In genomic region chr10:67884842-67885680, GRCh38 we compare ENCODE assay signal across 1 cellular context.
TF ChIP-seq lines count a peak whose summit lies in the region.

No MANE protein-coding gene starts in this region.

TF ChIP-seq in WTC11, 78 proteins besides CTCF, POLR2A, EP300 and RAD21 (continued from another document):
- 0 out of 2 replicates have a peak, but pooled peaks have one; percentile 13 for TF ChIP-seq FOXP4 (CRISPR knock-in tag; IDR thresholded peaks at IDR 0.05)
- TF ChIP-seq, protein P1, sequence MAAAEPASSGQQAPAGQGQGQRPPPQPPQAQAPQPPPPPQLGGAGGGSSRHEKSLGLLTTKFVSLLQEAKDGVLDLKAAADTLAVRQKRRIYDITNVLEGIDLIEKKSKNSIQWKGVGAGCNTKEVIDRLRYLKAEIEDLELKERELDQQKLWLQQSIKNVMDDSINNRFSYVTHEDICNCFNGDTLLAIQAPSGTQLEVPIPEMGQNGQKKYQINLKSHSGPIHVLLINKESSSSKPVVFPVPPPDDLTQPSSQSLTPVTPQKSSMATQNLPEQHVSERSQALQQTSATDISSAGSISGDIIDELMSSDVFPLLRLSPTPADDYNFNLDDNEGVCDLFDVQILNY (CRISPR knock-in tag; IDR thresholded peaks at IDR 0.05) = no peak
- no peak for TF ChIP-seq FOXJ3 (CRISPR knock-in tag; IDR thresholded peaks at IDR 0.05; ENCODE audit: borderline replicate concordance)
- no peak for TF ChIP-seq TEAD1 (CRISPR knock-in tag; IDR thresholded peaks at IDR 0.05)
- TF ChIP-seq ESRRA (CRISPR knock-in tag; IDR thresholded peaks at IDR 0.05; ENCODE audit: borderline replicate concordance) = no peak; the same call in 1 of the 2 replicates
- TF ChIP-seq CDX4 (CRISPR knock-in tag; IDR thresholded peaks at IDR 0.05; ENCODE audit: borderline replicate concordance) = no peak
- peak; percentile 77; the same call in 1 of the 2 replicates for TF ChIP-seq KAT7 (CRISPR knock-in tag; IDR thresholded peaks at IDR 0.05; ENCODE audit: borderline replicate concordance)
